Comparison of ENCODE assay signal across 15 cellular contexts in genomic region chr6:124372076-124372475, GRCh38.
DNase-seq lines count a peak whose midpoint lies in the region; ATAC-seq, FAIRE-seq and TF ChIP-seq lines count a peak whose summit lies in the region.
"Had no signal": no experiment of that assay in that cellular context is flagged by ENCODE, and none has a peak within 500 bp of the region (broad histone marks: within the 10 kb centered on the region; RNA-seq: fewer than 3 reads in every experiment).

No MANE protein-coding gene starts in this region.

- H3K9me3 Mint-ChIP-seq in nephron = no peaks in the 10 kb centered on the region

- no peak for DNase-seq in adipocyte (ENCODE audit: low read depth)
- DNase-seq in fibroblast of villous mesenchyme (ENCODE audit: low read depth) = peak; percentile 8
- DNase-seq in activated CD4-positive, alpha-beta T cell treated with anti-CD3 and anti-CD28 coated beads for 48 hours = no peak
- DNase-seq in NCI-H1436 (lab: John Stamatoyannopoulos, UW) = no peak
- DNase-seq in pancreas = no peak
- DNase-seq in left lung = no peak
- DNase-seq: DMS79 treated with DMSO at 0.1 percent for 48 hours, H7, NCI-H1417, NCI-H187 treated with DMSO at 0.1 percent for 48 hours, NCI-H524 treated with DMSO at 0.1 percent for 48 hours had no signal

- peak overlapping the region in 1 of 3 experiments; percentile 29 for H3K4me3 Mint-ChIP-seq in nephron
- H3K4me3 Mint-ChIP-seq: CD14-positive monocyte had no signal

- H3K27ac Mint-ChIP-seq in nephron = peak overlapping the region; percentile 69 to 86 (median 84)
- H3K27ac Mint-ChIP-seq: CD14-positive monocyte had no signal

- H3K4me3 ChIP-seq in adipocyte (ENCODE audit: low read length) (peak overlapping the region; percentile 2), fibroblast of villous mesenchyme (ENCODE audit: low read depth, low read length) (no peak overlapping the region), pancreas (no peak overlapping the region), left lung (no peak overlapping the region)
- H3K4me3 ChIP-seq: SJSA1 had no signal

- H3K9ac ChIP-seq in adipocyte (ENCODE audit: low read length) = no peak overlapping the region
- H3K9ac ChIP-seq: KMS-11 had no signal

- no peaks in the 10 kb centered on the region for H3K36me3 Mint-ChIP-seq in nephron (ENCODE audit: low read depth)
- H3K36me3 Mint-ChIP-seq: CD14-positive monocyte had no signal

- H3K27ac ChIP-seq in pancreas (no peak overlapping the region), left lung (no peak overlapping the region)
- H3K27ac ChIP-seq: KMS-11, SJSA1 had no signal

- H3K27me3 Mint-ChIP-seq in nephron (ENCODE audit: low read depth) = no peaks in the 10 kb centered on the region

- 40 to 54% methylated on average over 2 of the region's 2 CpGs for WGBS in pancreas, 2 donors

- FAIRE-seq in pancreas (lab: Jason Lieb, UNC) = no peak

- TF ChIP-seq CTCF in fibroblast of villous mesenchyme (IDR thresholded peaks at IDR 0.05; ENCODE audit: insufficient read depth, low read depth, low read length) = no peak
- no peak for TF ChIP-seq CTCF in nephron (IDR thresholded peaks at IDR 0.05; ENCODE audit: unreplicated experiment in 3 of 3)
- no peak for TF ChIP-seq CTCF in pancreas (IDR thresholded peaks at IDR 0.05)
- TF ChIP-seq CTCF in left lung (IDR thresholded peaks at IDR 0.05) = no peak

- H3K4me1 ChIP-seq in adipocyte (ENCODE audit: control insufficient read depth, insufficient read depth, low read length) = peaks cover 6% of the 10 kb centered on the region
- H3K4me1 ChIP-seq in pancreas = no peaks in the 10 kb centered on the region
- no peaks in the 10 kb centered on the region for H3K4me1 ChIP-seq in left lung
- H3K4me1 ChIP-seq: SJSA1 had no signal

- H3K27me3 ChIP-seq in adipocyte (replicated peaks; ENCODE audit: control insufficient read depth, insufficient read depth, low read length) (no peaks in the 10 kb centered on the region), pancreas (peaks cover 0 to 4% (median 0%) of the 10 kb centered on the region in 4 donors), left lung (no peaks in the 10 kb centered on the region)
- H3K27me3 ChIP-seq: SJSA1 had no signal

- H3K9me3 ChIP-seq in adipocyte (ENCODE audit: control insufficient read depth, low read length) (no peaks in the 10 kb centered on the region), pancreas (no peaks in the 10 kb centered on the region), left lung (no peaks in the 10 kb centered on the region)
- H3K9me3 ChIP-seq: SJSA1 had no signal

- intact Hi-C loops in pancreas (cut with DNase I) = no loop called here
- intact Hi-C loops in left lung (cut with DNase I) = no loop called here

- ATAC-seq in pancreas (no peak), left lung (no peak)

- H3K36me3 ChIP-seq in adipocyte (ENCODE audit: control insufficient read depth, insufficient read depth, low read length, severe bottlenecking) (no peaks in the 10 kb centered on the region), pancreas (no peaks in the 10 kb centered on the region), left lung (no peaks in the 10 kb centered on the region)
- H3K36me3 ChIP-seq: SJSA1 had no signal

- peaks cover 13% of the 10 kb centered on the region for H3K4me1 Mint-ChIP-seq in nephron
- H3K4me1 Mint-ChIP-seq: CD14-positive monocyte had no signal
